In the genomic region with DNA sequence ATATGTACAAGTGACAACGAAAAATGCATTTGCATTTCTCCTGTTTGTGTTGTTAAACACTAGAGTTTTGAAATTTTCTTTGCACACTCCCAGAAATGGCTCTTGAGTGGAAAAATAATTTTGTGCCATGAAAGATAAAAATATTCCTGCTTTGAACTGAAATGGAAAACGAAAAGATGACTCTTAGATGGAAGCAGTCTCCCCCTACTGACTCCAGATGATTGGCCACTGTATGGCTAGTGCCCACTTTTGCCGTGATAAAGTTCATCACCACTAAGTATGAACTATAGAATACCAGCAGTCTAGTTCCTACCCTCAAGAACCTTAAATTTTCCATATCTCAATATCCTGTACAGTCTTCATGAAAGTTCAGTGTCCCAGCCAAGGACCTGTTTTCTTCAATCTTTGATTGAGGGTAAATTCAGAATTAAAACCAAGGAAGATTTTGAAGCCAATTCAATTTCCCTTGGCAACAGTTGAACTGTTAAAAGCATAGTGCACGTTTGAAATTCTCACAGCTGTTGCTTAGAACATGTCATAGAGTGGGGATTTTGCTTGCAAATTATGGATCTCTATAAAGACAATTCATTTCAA, we compare ENCODE assay signal across 8 cellular contexts. TPM values are rescaled to one million over a fixed set of nuclear protein-coding genes. Genes with fewer than 3 reads are reported as not detected.
DNase-seq lines count a peak whose midpoint lies in the region; ATAC-seq and TF ChIP-seq lines count a peak whose summit lies in the region.

No MANE protein-coding gene starts in this region.

- peak; percentile 57 for TF ChIP-seq CTCF in cardiac fibroblast (IDR thresholded peaks at IDR 0.05; ENCODE audit: low read depth, low read length)

- peak; percentile 38 for DNase-seq in DMS 273 (lab: John Stamatoyannopoulos, UW; ENCODE audit: unreplicated experiment)
- DNase-seq in DMS 273 treated with DMSO at 0.1 percent for 48 hours (lab: John Stamatoyannopoulos, UW), result no peak
- DNase-seq in MV-4-11 (lab: John Stamatoyannopoulos, UW), result peak; percentile 1
- peak; percentile 51 to 59 for DNase-seq in cardiac fibroblast (ENCODE audit: low read depth in 2 of 2)
- DNase-seq in natural killer cell treated with Interleukin-12 subunit alpha and Interleukin-12 subunit beta and Interleukin-15 and Interleukin-18, amount 100 ng/mL, for 72 hours (ENCODE audit: low spot score), result no peak
- DNase-seq in LoVo (ENCODE audit: low spot score), result no peak

- H3K4me3 Mint-ChIP-seq in natural killer cell treated with Interleukin-12 subunit alpha and Interleukin-12 subunit beta and Interleukin-15 and Interleukin-18, amount 100 ng/mL, for 72 hours, result peak overlapping the region; percentile 97

- peak overlapping the region; percentile 82 to 95 for H3K27ac Mint-ChIP-seq in natural killer cell treated with Interleukin-12 subunit alpha and Interleukin-12 subunit beta and Interleukin-15 and Interleukin-18, amount 100 ng/mL, for 72 hours

- no peaks in the 10 kb centered on the region for H3K9me3 Mint-ChIP-seq in natural killer cell treated with Interleukin-12 subunit alpha and Interleukin-12 subunit beta and Interleukin-15 and Interleukin-18, amount 100 ng/mL, for 72 hours

- H3K4me1 Mint-ChIP-seq in natural killer cell treated with Interleukin-12 subunit alpha and Interleukin-12 subunit beta and Interleukin-15 and Interleukin-18, amount 100 ng/mL, for 72 hours (ENCODE audit: low read depth in 2 of 2), result peaks cover 25 to 30% of the 10 kb centered on the region in 2 donors

- no peak for ATAC-seq in natural killer cell treated with Interleukin-12 subunit alpha and Interleukin-12 subunit beta and Interleukin-15 and Interleukin-18, amount 100 ng/mL, for 72 hours
- ATAC-seq in activated CD4-positive, CD25-positive, alpha-beta regulatory T cell treated with anti-CD3 and anti-CD28 coated beads, Interleukin-2, amount 50 U/mL, for 24 hours, result no peak
- ATAC-seq in GM21717 (IDR thresholded peaks at IDR 0.05; ENCODE audit: unreplicated experiment), result no peak

- no peaks in the 10 kb centered on the region for H3K27me3 Mint-ChIP-seq in natural killer cell treated with Interleukin-12 subunit alpha and Interleukin-12 subunit beta and Interleukin-15 and Interleukin-18, amount 100 ng/mL, for 72 hours

- peaks cover 5% of the 10 kb centered on the region for H3K36me3 Mint-ChIP-seq in natural killer cell treated with Interleukin-12 subunit alpha and Interleukin-12 subunit beta and Interleukin-15 and Interleukin-18, amount 100 ng/mL, for 72 hours

- H3K4me3 ChIP-seq in cardiac fibroblast (replicated peaks in 1 of 2; ENCODE audit: low read depth in 2 of 2, low read length in 2 of 2), result peak overlapping the region in 1 of 2 donors; percentile 96

RNA-seq across cellular contexts. Expression of a gene that starts 1.6 kb away (rescaled TPM):
- 10 to 100 TPM; 52.4 to 56.4 TPM for total RNA-seq in natural killer cell treated with Interleukin-12 subunit alpha and Interleukin-12 subunit beta and Interleukin-15 and Interleukin-18, amount 100 ng/mL, for 72 hours

Comparison
In these comparisons a context has a peak if more than half of its experiments do, and no peak if none do; other contexts are left out.
1. DNase-seq: peak in DMS 273 (single experiment), MV-4-11 (single experiment) and cardiac fibroblast (2 of 2); none in DMS 273 treated with DMSO at 0.1 percent for 48 hours (single experiment), natural killer cell treated with Interleukin-12 subunit alpha and Interleukin-12 subunit beta and Interleukin-15 and Interleukin-18, amount 100 ng/mL, for 72 hours (single experiment) and LoVo (single experiment).